1 cellular context compared by ENCODE assay signal in genomic region chr6:4794140-4794707, GRCh38.
TF ChIP-seq lines count a peak whose summit lies in the region.

No MANE protein-coding gene starts in this region.

TF ChIP-seq in A549, 52 proteins besides CTCF, POLR2A, EP300 and RAD21 (continued from another document):
- no peak for TF ChIP-seq CHD2 (IDR thresholded peaks at IDR 0.05; ENCODE audit: low read length, partially characterized antibody)
- TF ChIP-seq NR3C1 (IDR thresholded peaks at IDR 0.05) = no peak
- TF ChIP-seq EHMT2 (IDR thresholded peaks at IDR 0.05; ENCODE audit: low read depth) = no peak
- no peak for TF ChIP-seq EHF (CRISPR knock-in tag; IDR thresholded peaks at IDR 0.05)
- no peak for TF ChIP-seq ZFP36 (IDR thresholded peaks at IDR 0.05; ENCODE audit: borderline replicate concordance, partially characterized antibody)
- TF ChIP-seq GATA3 (IDR thresholded peaks at IDR 0.05; ENCODE audit: borderline replicate concordance) = no peak
